9 cellular contexts compared by ENCODE assay signal in genomic region chr3:42613462-42613861, GRCh38. TPM values are rescaled to one million over a fixed set of nuclear protein-coding genes. Genes with fewer than 3 reads are reported as not detected.
DNase-seq lines count a peak whose midpoint lies in the region; TF ChIP-seq lines count a peak whose summit lies in the region.
"Had no signal": no experiment of that assay in that cellular context is flagged by ENCODE, and none has a peak within 500 bp of the region (broad histone marks: within the 10 kb centered on the region; RNA-seq: fewer than 3 reads in every experiment).

No MANE protein-coding gene starts in this region.

- H3K4me1 ChIP-seq in Caco-2 (0 out of 2 replicates have a peak, but pooled peaks cover 4% of the 10 kb centered on the region), Karpas-422 (ENCODE audit: low read length) (peaks cover 79% of the 10 kb centered on the region)

- H3K9me3 ChIP-seq in Caco-2 (no peaks in the 10 kb centered on the region), Karpas-422 (ENCODE audit: low read length) (no peaks in the 10 kb centered on the region), neural cell (ENCODE audit: low read length) (no peaks in the 10 kb centered on the region)

- peaks cover 93% of the 10 kb centered on the region for H3K79me2 ChIP-seq in Karpas-422 (ENCODE audit: low read length)
- peaks cover 78% of the 10 kb centered on the region for H3K79me2 ChIP-seq in neural cell (replicated peaks; ENCODE audit: insufficient read depth, low read length)

- no peaks in the 10 kb centered on the region for H3K27me3 ChIP-seq in Caco-2 (replicated peaks; ENCODE audit: control insufficient read depth, insufficient read depth, low read length)
- no peaks in the 10 kb centered on the region for H3K27me3 ChIP-seq in Karpas-422 (ENCODE audit: low read length)
- H3K27me3 ChIP-seq in neural cell (ENCODE audit: insufficient read depth, low read depth, low read length) = no peaks in the 10 kb centered on the region

- peak overlapping the region; percentile 88 for H3K4me2 ChIP-seq in Karpas-422 (ENCODE audit: low read depth, low read length, poor library complexity, severe bottlenecking)
- H3K4me2 ChIP-seq in neural cell (ENCODE audit: low read length) = no peak overlapping the region

- intact Hi-C loops in Caco-2 (cut with micrococcal nuclease; ENCODE audit: unreplicated experiment) = loop anchor here (2.0 kb wide), 1 partner anchor 41 kb away; no protein-coding TSS in a partner anchor

- H3K9ac ChIP-seq in Karpas-422 (ENCODE audit: low read length) (peak overlapping the region; percentile 45), neural cell (ENCODE audit: low read length) (no peak overlapping the region)

- H3K4me3 ChIP-seq in Caco-2 (ENCODE audit: low read depth, low read length) = no peak overlapping the region
- H3K4me3 ChIP-seq in Karpas-422 (ENCODE audit: low read length) = peak overlapping the region; percentile 56; the same call in 1 of the 2 replicates
- no peak overlapping the region for H3K4me3 ChIP-seq in neural cell (ENCODE audit: low read length)

- H3F3A ChIP-seq in neural cell (ENCODE audit: insufficient read depth, low read length, poor library complexity, severe bottlenecking) = no peaks in the 10 kb centered on the region

- H3K27me3 Mint-ChIP-seq in Caco-2 (ENCODE audit: insufficient read depth, unreplicated experiment) (no peaks in the 10 kb centered on the region), chondrocyte (ENCODE audit: low read depth) (no peaks in the 10 kb centered on the region)

- DNase-seq in Caco-2 (no peak), Karpas-422 (no peak), chondrocyte (ENCODE audit: low spot score) (no peak), NCI-H1417 (lab: John Stamatoyannopoulos, UW) (no peak), inferior parietal cortex (ENCODE audit: extremely low spot score) (no peak), GM19238 (ENCODE audit: insufficient read length, low spot score) (no peak), AG08396 (ENCODE audit: low spot score) (no peak)
- DNase-seq: SHP77 treated with DMSO at 0.1 percent for 48 hours had no signal

- CTCF ChIA-PET in Caco-2 (lab: Charles Lee) = no interaction called here

- H2AFZ ChIP-seq in Karpas-422 (ENCODE audit: low read length) = no peak overlapping the region
- H2AFZ ChIP-seq in neural cell (ENCODE audit: low read depth, low read length) = no peak overlapping the region

- H3K9me3 Mint-ChIP-seq in Caco-2 (ENCODE audit: unreplicated experiment) = no peaks in the 10 kb centered on the region
- H3K9me3 Mint-ChIP-seq in chondrocyte (ENCODE audit: low read depth) = no peaks in the 10 kb centered on the region

- TF ChIP-seq EP300 in neural cell (conservative IDR thresholded peaks at IDR 0.05; ENCODE audit: poor library complexity, severe bottlenecking) = no peak

- H3K27ac ChIP-seq in Karpas-422 (ENCODE audit: low read length) (peak overlapping the region; percentile 98), neural cell (ENCODE audit: low read length) (no peak overlapping the region)

- H3K36me3 ChIP-seq in Caco-2 (ENCODE audit: control insufficient read depth, insufficient read depth, low read length) = no peaks in the 10 kb centered on the region
- peaks cover 33% of the 10 kb centered on the region; the same call in 1 of the 2 replicates for H3K36me3 ChIP-seq in Karpas-422 (ENCODE audit: insufficient read depth, low read length)
- no peaks in the 10 kb centered on the region for H3K36me3 ChIP-seq in neural cell (ENCODE audit: insufficient read depth, low read length)

- H3K27ac Mint-ChIP-seq in Caco-2 (ENCODE audit: unreplicated experiment) (no peak overlapping the region), chondrocyte (ENCODE audit: unreplicated experiment) (peak overlapping the region; percentile 25)

- H3K36me3 Mint-ChIP-seq in Caco-2 (ENCODE audit: insufficient read depth, unreplicated experiment) = peaks cover 53% of the 10 kb centered on the region
- peaks cover 5% of the 10 kb centered on the region for H3K36me3 Mint-ChIP-seq in chondrocyte (ENCODE audit: low read depth)

- H3K9me2 ChIP-seq in Karpas-422 (replicated peaks; ENCODE audit: insufficient read depth, low read length) (no peaks in the 10 kb centered on the region), neural cell (ENCODE audit: insufficient read depth, low read length) (no peaks in the 10 kb centered on the region)

- TF ChIP-seq CTCF in Caco-2 (IDR thresholded peaks at IDR 0.05; ENCODE audit: insufficient read depth in 1 of 2, low read depth in 1 of 2, low read length in 1 of 2, severe bottlenecking in 1 of 2, unreplicated experiment in 1 of 2) (peak; percentile 27 to 30), chondrocyte (IDR thresholded peaks at IDR 0.05) (peak; percentile 74), neural cell (IDR thresholded peaks at IDR 0.05; ENCODE audit: poor library complexity, severe bottlenecking) (peak; percentile 41)

- POLR2A ChIA-PET in Caco-2 (lab: Charles Lee) = interaction anchor here (0.8 to 1.6 kb wide), 2 partner anchors 23 to 32 kb away, joined by 4 to 5 read pairs; partner anchors contain the start of genes SEC22C and SS18L2

- TF ChIP-seq RAD21 in neural cell (conservative IDR thresholded peaks at IDR 0.05) = no peak

- H3K4me1 Mint-ChIP-seq in Caco-2 (ENCODE audit: low read depth, unreplicated experiment) = peaks cover 5% of the 10 kb centered on the region
- H3K4me1 Mint-ChIP-seq in chondrocyte (ENCODE audit: low read depth) = peaks cover 52% of the 10 kb centered on the region

- no peak overlapping the region for H3K4me3 Mint-ChIP-seq in Caco-2 (ENCODE audit: unreplicated experiment)
- H3K4me3 Mint-ChIP-seq in chondrocyte (ENCODE audit: unreplicated experiment) = no peak overlapping the region

- H4K20me1 ChIP-seq in Karpas-422 (ENCODE audit: insufficient read depth, low read depth, low read length) = peaks cover 2% of the 10 kb centered on the region
- H4K20me1 ChIP-seq in neural cell (ENCODE audit: insufficient read depth) = no peaks in the 10 kb centered on the region

- BruUV-seq in Caco-2 (replicated peaks; lab: Mats Ljungman, UMichigan) = no TSS peak

TF ChIP-seq in neural cell, 6 proteins besides CTCF, POLR2A, EP300 and RAD21:
- TF ChIP-seq POLR2AphosphoS5 (IDR thresholded peaks at IDR 0.05) (no peak), MXI1 (conservative IDR thresholded peaks at IDR 0.05; ENCODE audit: poor library complexity, severe bottlenecking) (no peak), EZH2 (IDR thresholded peaks at IDR 0.05; ENCODE audit: borderline replicate concordance, insufficient read depth, low read length, poor library complexity, severe bottlenecking) (no peak), REST (IDR thresholded peaks at IDR 0.05; ENCODE audit: borderline replicate concordance) (no peak)

RNA-seq across cellular contexts. Expression of gene NKTR, which starts 13.0 kb away (rescaled TPM):
- total RNA-seq in Caco-2 (2022) (66.6 and 67.9 TPM in 2 replicates), chondrocyte (49.7 to 71.5 TPM (median 50.0 TPM) in 3 replicates)
- total RNA-seq in Karpas-422 (2014; rRNA removed; shearing (Covaris generic); ENCODE audit: low replicate concordance) = 103 and 178 TPM in 2 replicates
- polyA plus RNA-seq in neural cell = 227 and 242 TPM in 2 replicates
- 347 and 399 TPM in 2 replicates for polyA minus RNA-seq in neural cell

RNA-seq across cellular contexts. Expression of gene SS18L2, which starts 22.8 kb away (rescaled TPM):
- total RNA-seq in Caco-2 (2022) (37.3 and 38.7 TPM in 2 replicates), chondrocyte (13.5 to 18.5 TPM (median 14.5 TPM) in 3 replicates)
- total RNA-seq in Karpas-422 (2014; rRNA removed; shearing (Covaris generic); ENCODE audit: low replicate concordance) = 57.5 and 105 TPM in 2 replicates
- polyA plus RNA-seq in neural cell = 72.2 and 72.9 TPM in 2 replicates
- polyA minus RNA-seq in neural cell = 32.8 and 33.1 TPM in 2 replicates

RNA-seq across cellular contexts. Expression of gene SEC22C, which starts 31.7 kb away (rescaled TPM):
- 33.4 and 36.4 TPM in 2 replicates for total RNA-seq in Caco-2 (2022)
- 36.4 and 49.8 TPM in 2 replicates for total RNA-seq in Karpas-422 (2014; rRNA removed; shearing (Covaris generic); ENCODE audit: low replicate concordance)
- 49.8 to 55.8 TPM (median 55.0 TPM) in 3 replicates for total RNA-seq in chondrocyte
- polyA plus RNA-seq in neural cell = 82.4 and 93.6 TPM in 2 replicates
- polyA minus RNA-seq in neural cell = 77.2 and 78.9 TPM in 2 replicates

RNA-seq across cellular contexts. Expression of gene ZBTB47, which starts 40.0 kb away (rescaled TPM):
- 4.8 and 5.2 TPM in 2 replicates for total RNA-seq in Caco-2 (2022)
- 0.07 and 0.11 TPM in 2 replicates for total RNA-seq in Karpas-422 (2014; rRNA removed; shearing (Covaris generic); ENCODE audit: low replicate concordance)
- 38.8 to 44.4 TPM (median 40.0 TPM) in 3 replicates for total RNA-seq in chondrocyte
- 4.8 and 5.1 TPM in 2 replicates for polyA plus RNA-seq in neural cell
- 6.6 and 9.5 TPM in 2 replicates for polyA minus RNA-seq in neural cell
